ENCODE assay signal across 6 cellular contexts in genomic region chr19:6393982-6394412, GRCh38.
DNase-seq lines count a peak whose midpoint lies in the region; TF ChIP-seq lines count a peak whose summit lies in the region.

No MANE protein-coding gene starts in this region.

- H3K27me3 ChIP-seq in ACC112 (ENCODE audit: insufficient read depth, low read length) (no peaks in the 10 kb centered on the region), Loucy (ENCODE audit: insufficient read depth, low read length, poor library complexity, severe bottlenecking) (no peaks in the 10 kb centered on the region), duodenal mucosa (ENCODE audit: control insufficient read depth in 1 of 2, insufficient read depth in 2 of 2, low read length in 2 of 2) (no peaks in the 10 kb centered on the region)

- H2AFZ ChIP-seq in ACC112 (ENCODE audit: low read length, unreplicated experiment): peak overlapping the region; percentile 99
- peak overlapping the region; percentile 97 for H2AFZ ChIP-seq in Loucy (ENCODE audit: low read length)

- H4K20me1 ChIP-seq in Loucy (ENCODE audit: insufficient read depth, low read length, poor library complexity, severe bottlenecking): no peaks in the 10 kb centered on the region

- DNase-seq in stimulated activated CD4-positive, alpha-beta T cell treated with anti-CD3 and anti-CD28 coated beads, Interleukin-1b, Interleukin-23, amount 100 ng/mL, for 48 hours: peak; percentile 84
- DNase-seq in iPS-NIHi7 (ENCODE audit: extremely low spot score) (no peak), NCI-H345 treated with DMSO at 0.1 percent for 48 hours (lab: John Stamatoyannopoulos, UW; ENCODE audit: unreplicated experiment) (no peak)

- H3K4me1 ChIP-seq in ACC112 (ENCODE audit: control insufficient read depth, insufficient read depth, low read length, unreplicated experiment) (peaks cover 8% of the 10 kb centered on the region), Loucy (ENCODE audit: insufficient read depth, low read length, poor library complexity, severe bottlenecking) (peaks cover 13% of the 10 kb centered on the region), duodenal mucosa (ENCODE audit: control insufficient read depth in 1 of 2, insufficient read depth in 2 of 2, low read length in 2 of 2) (peaks cover 10 to 13% of the 10 kb centered on the region in 2 donors)

- H3F3A ChIP-seq in Loucy (ENCODE audit: low read depth): no peaks in the 10 kb centered on the region

- H3K9me3 ChIP-seq in Loucy (ENCODE audit: insufficient read depth, low read depth, low read length): no peaks in the 10 kb centered on the region
- H3K9me3 ChIP-seq in duodenal mucosa (ENCODE audit: control insufficient read depth in 1 of 2, low read length in 2 of 2): no peaks in the 10 kb centered on the region

- peak overlapping the region; percentile 99 for H3K4me2 ChIP-seq in Loucy (ENCODE audit: low read depth, low read length, poor library complexity, severe bottlenecking)

- TF ChIP-seq CTCF in Loucy (conservative IDR thresholded peaks at IDR 0.05; ENCODE audit: low read length): no peak

- H3K9ac ChIP-seq in Loucy (ENCODE audit: low read depth, low read length, poor library complexity, severe bottlenecking) (peak overlapping the region; percentile 93), duodenal mucosa (ENCODE audit: low read depth in 1 of 2, low read length in 2 of 2) (peak overlapping the region; percentile 90 to 97)

- H3K9me2 ChIP-seq in Loucy (replicated peaks; ENCODE audit: low read depth, low read length): no peaks in the 10 kb centered on the region

- H3K4me3 ChIP-seq in ACC112 (ENCODE audit: low read depth, low read length) (peak overlapping the region; percentile 99), Loucy (ENCODE audit: low read length, poor library complexity, severe bottlenecking) (peak overlapping the region; percentile 81), duodenal mucosa (ENCODE audit: low read depth in 1 of 2, low read length in 2 of 2) (peak overlapping the region; percentile 85 to 99)

- H3K36me3 ChIP-seq in ACC112 (ENCODE audit: insufficient read depth, low read length): 0 out of 2 replicates have a peak, but pooled peaks cover 3% of the 10 kb centered on the region
- no peaks in the 10 kb centered on the region for H3K36me3 ChIP-seq in Loucy (ENCODE audit: insufficient read depth, low read length)
- peaks cover 0 to 13% of the 10 kb centered on the region in 2 donors for H3K36me3 ChIP-seq in duodenal mucosa (ENCODE audit: control insufficient read depth in 1 of 2, insufficient read depth in 2 of 2, low read length in 2 of 2)

- H3K79me2 ChIP-seq in ACC112 (ENCODE audit: control insufficient read depth, insufficient read depth, low read length, unreplicated experiment): peaks cover 20% of the 10 kb centered on the region
- H3K79me2 ChIP-seq in Loucy (ENCODE audit: insufficient read depth, low read length): peaks cover 28% of the 10 kb centered on the region

- H3K27ac ChIP-seq in ACC112 (ENCODE audit: low read depth, low read length) (peak overlapping the region; percentile 97), duodenal mucosa (ENCODE audit: low read depth, low read length) (peak overlapping the region; percentile 94)
